In genomic region chr1:197145451-197146029, GRCh38 we compare ENCODE assay signal across 1 cellular context.
TF ChIP-seq lines count a peak whose summit lies in the region.

No MANE protein-coding gene starts in this region.

TF ChIP-seq in HCT116, 20 proteins besides CTCF, POLR2A, EP300 and RAD21 (continued from another document):
- TF ChIP-seq SIN3A (IDR thresholded peaks at IDR 0.05; ENCODE audit: low read depth): no peak
- no peak for TF ChIP-seq EGR1 (IDR thresholded peaks at IDR 0.05; ENCODE audit: low read depth)
- no peak for TF ChIP-seq EZH2phosphoT487 (IDR thresholded peaks at IDR 0.05; ENCODE audit: borderline replicate concordance)
- TF ChIP-seq YY1 (IDR thresholded peaks at IDR 0.05; ENCODE audit: extremely low read depth, insufficient replicate concordance, low read depth, low read length): no peak
- no peak for TF ChIP-seq TCF7L2 (IDR thresholded peaks at IDR 0.05; ENCODE audit: borderline replicate concordance, extremely low read depth, insufficient read depth, insufficient read length)
- no peak for TF ChIP-seq CEBPB (IDR thresholded peaks at IDR 0.05; ENCODE audit: low read depth)
- no peak for TF ChIP-seq ZFX (IDR thresholded peaks at IDR 0.05)
- no peak for TF ChIP-seq CBX3 (IDR thresholded peaks at IDR 0.05; ENCODE audit: low read depth)
- TF ChIP-seq EZH2 (IDR thresholded peaks at IDR 0.05): no peak
- no peak for TF ChIP-seq FOSL1 (IDR thresholded peaks at IDR 0.05; ENCODE audit: low read depth)
- TF ChIP-seq ATF3 (IDR thresholded peaks at IDR 0.05): no peak
